In genomic region chr19:38761884-38762389, GRCh38 we compare ENCODE assay signal across 8 cellular contexts. TPM values are rescaled to one million over a fixed set of nuclear protein-coding genes. Genes with fewer than 3 reads are reported as not detected.
"Had no signal": no experiment of that assay in that cellular context is flagged by ENCODE, and none has a peak within 500 bp of the region (broad histone marks: within the 10 kb centered on the region; RNA-seq: fewer than 3 reads in every experiment).

No MANE protein-coding gene starts in this region.

RNA-seq across cellular contexts. Expression of gene LGALS7, which starts 11.4 kb away (rescaled TPM):
- total RNA-seq: HT1080, LHCN-M2, OCI-LY7, PC-3, SK-MEL-5 had no signal
- polyA plus RNA-seq: IgD-negative memory B cell, SK-N-SH had no signal

RNA-seq across cellular contexts. Expression of gene CAPN12, which starts 17.7 kb away (rescaled TPM):
- total RNA-seq: LHCN-M2, MCF 10A, SK-MEL-5 had no signal

RNA-seq across cellular contexts. Expression of gene LGALS7B, which starts 27.1 kb away (rescaled TPM):
- total RNA-seq: HT1080, LHCN-M2, OCI-LY7, PC-3, SK-MEL-5 had no signal
- polyA plus RNA-seq: IgD-negative memory B cell, SK-N-SH had no signal

RNA-seq across cellular contexts. Expression of gene LGALS4, which starts 50.8 kb away (rescaled TPM):
- total RNA-seq: LHCN-M2, MCF 10A, SK-MEL-5 had no signal
- polyA plus RNA-seq: IgD-negative memory B cell had no signal
